14 cellular contexts compared by ENCODE assay signal in genomic region chr2:173119944-173120343, GRCh38. TPM values are rescaled to one million over a fixed set of nuclear protein-coding genes. Genes with fewer than 3 reads are reported as not detected.
DNase-seq lines count a peak whose midpoint lies in the region; ATAC-seq and TF ChIP-seq lines count a peak whose summit lies in the region.
"Had no signal": no experiment of that assay in that cellular context is flagged by ENCODE, and none has a peak within 500 bp of the region (broad histone marks: within the 10 kb centered on the region; RNA-seq: fewer than 3 reads in every experiment).

No MANE protein-coding gene starts in this region.

- peaks cover 51 to 80% of the 10 kb centered on the region in 2 donors for H3K4me1 ChIP-seq in gastrocnemius medialis
- no peaks in the 10 kb centered on the region for H3K4me1 ChIP-seq in naive thymus-derived CD4-positive, alpha-beta T cell (ENCODE audit: control insufficient read depth in 2 of 2, insufficient read depth in 2 of 2, low read length in 2 of 2)

- POLR2A ChIA-PET in naive thymus-derived CD4-positive, alpha-beta T cell (lab: Charles Lee) = interaction anchor here (0.7 kb wide), 1 partner anchor 242 kb away, joined by 3 read pairs; no protein-coding TSS in a partner anchor

- in situ Hi-C loops in gastrocnemius medialis (cut with MboI; ENCODE audit: low sequenced_read_pairs in 4 of 4) = no loop called here

- H3K36me3 Mint-ChIP-seq in HFFc6 (ENCODE audit: low read depth) (peaks cover 70% of the 10 kb centered on the region), brain (peaks cover 27% of the 10 kb centered on the region), osteocyte (ENCODE audit: unreplicated experiment) (peaks cover 8% of the 10 kb centered on the region)
- peaks cover 0 to 9% (median 0%) of the 10 kb centered on the region in 5 donors for H3K36me3 Mint-ChIP-seq in naive thymus-derived CD4-positive, alpha-beta T cell

- H3K4me3 Mint-ChIP-seq in HFFc6 (no peak overlapping the region), brain (no peak overlapping the region), osteocyte (ENCODE audit: unreplicated experiment) (no peak overlapping the region)
- no peak overlapping the region for H3K4me3 Mint-ChIP-seq in naive thymus-derived CD4-positive, alpha-beta T cell
- H3K4me3 Mint-ChIP-seq: T-helper 2 cell treated with Interferon-gamma antibody and Interleukin-4, amounts not matched to agents 5 μg/mL and 100 μg/mL, for 36 hours had no signal

- H3K36me3 ChIP-seq in gastrocnemius medialis = no peaks in the 10 kb centered on the region
- no peaks in the 10 kb centered on the region for H3K36me3 ChIP-seq in naive thymus-derived CD4-positive, alpha-beta T cell (ENCODE audit: control insufficient read depth in 2 of 3, insufficient read depth in 3 of 3, low read length in 3 of 3)
- H3K36me3 ChIP-seq: HAP-1 had no signal

- ATAC-seq in GM18511 (IDR thresholded peaks at IDR 0.05; ENCODE audit: unreplicated experiment) (peak; percentile 55), gastrocnemius medialis (no peak)
- ATAC-seq in naive thymus-derived CD4-positive, alpha-beta T cell = no peak
- ATAC-seq: stimulated activated naive CD8-positive, alpha-beta T cell treated with anti-CD3 and anti-CD28 coated beads, Interleukin-15, Interleukin-2, amounts not matched to agents 100 U/mL and 50 U/mL, for 24 hours had no signal

- CTCF ChIA-PET in naive thymus-derived CD4-positive, alpha-beta T cell (lab: Charles Lee) = no interaction called here

- no peaks in the 10 kb centered on the region for H3K27me3 Mint-ChIP-seq in HFFc6 (ENCODE audit: insufficient read depth)
- no peaks in the 10 kb centered on the region for H3K27me3 Mint-ChIP-seq in brain
- H3K27me3 Mint-ChIP-seq in osteocyte (ENCODE audit: unreplicated experiment) = no peaks in the 10 kb centered on the region
- peaks cover 2 to 14% (median 8%) of the 10 kb centered on the region in 5 donors for H3K27me3 Mint-ChIP-seq in naive thymus-derived CD4-positive, alpha-beta T cell

- TF ChIP-seq POLR2A in gastrocnemius medialis (IDR thresholded peaks at IDR 0.05) = no peak

- H3K4me1 Mint-ChIP-seq in HFFc6 (ENCODE audit: low read depth) (peaks cover 94% of the 10 kb centered on the region), brain (peaks cover 14% of the 10 kb centered on the region), osteocyte (ENCODE audit: unreplicated experiment) (peaks cover 21% of the 10 kb centered on the region)
- H3K4me1 Mint-ChIP-seq in naive thymus-derived CD4-positive, alpha-beta T cell = peaks cover 0 to 6% (median 0%) of the 10 kb centered on the region in 7 donors

- no peak for TF ChIP-seq CTCF in HFFc6 (IDR thresholded peaks at IDR 0.05)
- no peak for TF ChIP-seq CTCF in brain (conservative IDR thresholded peaks at IDR 0.05)
- no peak for TF ChIP-seq CTCF in gastrocnemius medialis (IDR thresholded peaks at IDR 0.05 in 4 of 5, conservative IDR thresholded peaks at IDR 0.05 in 1 of 5)
- TF ChIP-seq CTCF in osteocyte (IDR thresholded peaks at IDR 0.05) = no peak

- H3K9me3 ChIP-seq in gastrocnemius medialis = no peaks in the 10 kb centered on the region
- no peaks in the 10 kb centered on the region for H3K9me3 ChIP-seq in naive thymus-derived CD4-positive, alpha-beta T cell (ENCODE audit: control insufficient read depth in 2 of 3, low read length in 3 of 3)
- H3K9me3 ChIP-seq: HAP-1 had no signal

- H3K27ac Mint-ChIP-seq in HFFc6 (peak overlapping the region; percentile 93), brain (peak overlapping the region in 4 of 5 experiments; percentile 14 to 65 (median 41)), osteocyte (ENCODE audit: unreplicated experiment) (no peak overlapping the region)
- no peak overlapping the region for H3K27ac Mint-ChIP-seq in naive thymus-derived CD4-positive, alpha-beta T cell
- H3K27ac Mint-ChIP-seq: T-helper 2 cell treated with Interferon-gamma antibody and Interleukin-4, amounts not matched to agents 5 μg/mL and 100 μg/mL, for 36 hours had no signal

- H3K27ac ChIP-seq in gastrocnemius medialis = peak overlapping the region; percentile 65 to 79 (median 70)
- H3K27ac ChIP-seq in naive thymus-derived CD4-positive, alpha-beta T cell (ENCODE audit: low read depth, low read length) = no peak overlapping the region
- H3K27ac ChIP-seq: KMS-11 had no signal

- intact Hi-C loops in gastrocnemius medialis (cut with DNase I; ENCODE audit: low total_unique reads) = no loop called here
- intact Hi-C loops in naive thymus-derived CD4-positive, alpha-beta T cell (cut with micrococcal nuclease) = no loop called here

- DNase-seq in HFFc6 (no peak), gastrocnemius medialis (no peak), osteocyte (ENCODE audit: extremely low spot score, unreplicated experiment) (no peak), NAMALWA (ENCODE audit: low spot score) (no peak)
- no peak for DNase-seq in naive thymus-derived CD4-positive, alpha-beta T cell
- DNase-seq: hippocampal formation; NCI-H1417; stimulated activated CD4-positive, alpha-beta T cell treated with anti-CD3 and anti-CD28 coated beads, Interleukin-12 subunit alpha, Interleukin-12 subunit beta, amount 100 ng/mL, for 4 hours; stimulated activated naive CD8-positive, alpha-beta T cell treated with anti-CD3 and anti-CD28 coated beads, Interleukin-15, Interleukin-2, amounts not matched to agents 100 U/mL and 50 U/mL, for 24 hours had no signal

- no peaks in the 10 kb centered on the region for H3K27me3 ChIP-seq in gastrocnemius medialis
- H3K27me3 ChIP-seq in naive thymus-derived CD4-positive, alpha-beta T cell (ENCODE audit: control insufficient read depth in 2 of 2, insufficient read depth in 2 of 2, low read length in 2 of 2) = no peaks in the 10 kb centered on the region

- H3K9me3 Mint-ChIP-seq in HFFc6 (peaks cover 6% of the 10 kb centered on the region; the same call in 1 of the 2 replicates), brain (peaks cover under 1 to 8% (median 4%) of the 10 kb centered on the region in 5 experiments), osteocyte (ENCODE audit: unreplicated experiment) (no peaks in the 10 kb centered on the region)
- H3K9me3 Mint-ChIP-seq in naive thymus-derived CD4-positive, alpha-beta T cell = peaks cover 0 to 1% (median 0%) of the 10 kb centered on the region in 11 donors

- no peak overlapping the region for H3K4me3 ChIP-seq in gastrocnemius medialis
- H3K4me3 ChIP-seq in naive thymus-derived CD4-positive, alpha-beta T cell (ENCODE audit: low read length) = no peak overlapping the region
- H3K4me3 ChIP-seq: HAP-1 had no signal

RNA-seq across cellular contexts. Expression of gene MAP3K20, which starts 44.3 kb away (rescaled TPM):
- 100 to 1,000 TPM; 126 to 150 (median 134) TPM for total RNA-seq in HFFc6 (2021; fragmentation: NEBNext Ultra II Directional; extraction: Animal tissue kit (Norgen Biotek cat#: 25700))
- polyA plus RNA-seq in brain (ENCODE audit: insufficient read depth, low read depth, low replicate concordance) = 12.3 TPM
- total RNA-seq in gastrocnemius medialis = 100 to 1,000 TPM; 225 to 517 (median 280) TPM
- total RNA-seq in osteocyte = 56.4 and 57.4 TPM in 2 replicates
- 10 to 100 TPM in 2 of 5 experiments, 1 to 10 TPM in 1, under 1 TPM in 2; 0.30 to 17.0 (median 2.6) TPM for total RNA-seq in naive thymus-derived CD4-positive, alpha-beta T cell
- under 1 TPM in 1 of 2 donors, not detected in 1; 0.18 TPM for polyA plus RNA-seq in naive thymus-derived CD4-positive, alpha-beta T cell

Comparison
In these comparisons a context has a peak if more than half of its experiments do, and no peak if none do; other contexts are left out.
1. H3K27ac Mint-ChIP-seq: peak in HFFc6 (single experiment) and brain (4 of 5); none in osteocyte (single experiment) and naive thymus-derived CD4-positive, alpha-beta T cell (0 of 9).